Comparison of ENCODE assay signal across 8 cellular contexts in genomic region chr2:218648473-218649100, GRCh38. TPM values are rescaled to one million over a fixed set of nuclear protein-coding genes. Genes with fewer than 3 reads are reported as not detected.
A peak's percentile ranks its signal among the peaks of the same experiment; 100 is the strongest.
DNase-seq lines count a peak whose midpoint lies in the region; ATAC-seq and TF ChIP-seq lines count a peak whose summit lies in the region.

No MANE protein-coding gene starts in this region.

- no peaks in the 10 kb centered on the region for H3K4me1 Mint-ChIP-seq in brain

- H3K9me3 Mint-ChIP-seq in brain, result no peaks in the 10 kb centered on the region

- ATAC-seq in HG03565 (IDR thresholded peaks at IDR 0.05; ENCODE audit: unreplicated experiment), result no peak

- TF ChIP-seq CTCF in brain (conservative IDR thresholded peaks at IDR 0.05), result peak; percentile 60 to 76

- peak overlapping the region in 3 of 5 experiments; percentile 38 to 75 (median 75) for H3K27ac Mint-ChIP-seq in brain

- H3K27me3 Mint-ChIP-seq in brain, result no peaks in the 10 kb centered on the region

- H3K36me3 Mint-ChIP-seq in brain, result peaks cover 58% of the 10 kb centered on the region

- DNase-seq in NOMO-1 (lab: John Stamatoyannopoulos, UW; ENCODE audit: unreplicated experiment in 2 of 2) (peak; percentile 20 to 21), NOMO-1 treated with dmso at 0.1 percent for 144 hours (lab: John Stamatoyannopoulos, UW; ENCODE audit: unreplicated experiment) (no peak), LoVo (ENCODE audit: low spot score) (peak; percentile 34), T-helper 2 cell (peak in 3 of 5 experiments; percentile 20 to 72 (median 22)), inferior parietal cortex (ENCODE audit: extremely low spot score) (peak; percentile 66)
- DNase-seq in stimulated activated CD4-positive, alpha-beta T cell treated with anti-CD3 and anti-CD28 coated beads, Interleukin-1b, Interleukin-23, amount 100 ng/mL, for 48 hours, result peak; percentile 51

- H3K4me3 Mint-ChIP-seq in brain, result peak overlapping the region in 1 of 5 experiments; percentile 60

RNA-seq across cellular contexts. Expression of gene ZNF142, which starts 10.8 kb away (rescaled TPM):
- polyA plus RNA-seq in brain (ENCODE audit: insufficient read depth, low read depth, low replicate concordance), result 20.1 TPM

RNA-seq across cellular contexts. Expression of gene BCS1L, which starts 10.9 kb away (rescaled TPM):
- 29.8 TPM for polyA plus RNA-seq in brain (ENCODE audit: insufficient read depth, low read depth, low replicate concordance)

RNA-seq across cellular contexts. Expression of gene RNF25, which starts 23.2 kb away (rescaled TPM):
- 34.0 TPM for polyA plus RNA-seq in brain (ENCODE audit: insufficient read depth, low read depth, low replicate concordance)

RNA-seq across cellular contexts. Expression of gene STK36, which starts 23.3 kb away (rescaled TPM):
- 12.8 TPM for polyA plus RNA-seq in brain (ENCODE audit: insufficient read depth, low read depth, low replicate concordance)

RNA-seq across cellular contexts. Expression of gene PLCD4, which starts 40.9 kb away (rescaled TPM):
- 9.7 TPM for polyA plus RNA-seq in brain (ENCODE audit: insufficient read depth, low read depth, low replicate concordance)
